In the genomic region with DNA sequence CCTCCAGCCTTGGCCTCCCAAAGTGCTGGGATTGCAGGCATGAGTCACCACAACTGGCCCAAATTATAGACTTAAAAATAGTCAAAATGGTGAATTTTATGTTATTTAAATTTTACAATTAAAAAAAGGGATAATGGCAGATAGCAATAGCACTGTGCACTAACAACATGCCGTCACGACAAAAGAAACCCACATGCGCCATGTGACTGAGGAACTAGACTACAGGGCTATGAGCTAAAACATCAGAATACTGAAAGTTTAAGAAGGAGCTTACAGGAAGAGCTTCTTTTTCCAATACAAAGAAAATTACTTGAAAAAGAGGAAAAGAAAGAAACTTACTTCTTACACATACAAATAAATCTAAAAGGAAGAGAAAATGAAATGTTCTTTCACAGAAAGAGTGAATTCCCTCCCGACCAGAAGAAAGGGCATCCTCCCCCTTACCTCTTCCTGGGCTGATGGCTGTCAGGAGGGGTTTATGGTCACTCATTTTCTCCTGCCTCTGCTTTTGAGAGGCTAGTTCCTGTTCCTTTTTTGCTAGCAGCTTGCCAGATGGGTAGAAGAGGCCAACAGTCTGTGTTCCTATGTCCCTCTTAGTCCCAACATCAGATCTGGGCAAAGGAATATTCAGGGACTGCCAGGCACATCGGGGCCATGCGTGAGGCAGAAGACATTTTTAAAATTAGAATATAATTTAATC, we compare ENCODE assay signal across 9 cellular contexts. TPM values are rescaled to one million over a fixed set of nuclear protein-coding genes. Genes with fewer than 3 reads are reported as not detected.
DNase-seq lines count a peak whose midpoint lies in the region; ATAC-seq and TF ChIP-seq lines count a peak whose summit lies in the region.
"Had no signal": no experiment of that assay in that cellular context is flagged by ENCODE, and none has a peak within 500 bp of the region (broad histone marks: within the 10 kb centered on the region; RNA-seq: fewer than 3 reads in every experiment).

No MANE protein-coding gene starts in this region.

- ATAC-seq in GM18498 (IDR thresholded peaks at IDR 0.05; ENCODE audit: unreplicated experiment), result peak; percentile 47
- ATAC-seq in HG02852 (IDR thresholded peaks at IDR 0.05; ENCODE audit: unreplicated experiment), result peak; percentile 34
- no peak for ATAC-seq in HG03039 (IDR thresholded peaks at IDR 0.05; ENCODE audit: unreplicated experiment)
- no peak for ATAC-seq in activated naive CD4-positive, alpha-beta T cell treated with anti-CD3 and anti-CD28 coated beads, Interleukin-2, amount 50 U/mL, for 72 hours

- no peaks in the 10 kb centered on the region for H3K36me3 ChIP-seq in OCI-LY1 (ENCODE audit: insufficient read depth, low read length)
- no peaks in the 10 kb centered on the region for H3K36me3 ChIP-seq in GM23248 (ENCODE audit: low read depth)

- H3K36me3 Mint-ChIP-seq in activated naive CD4-positive, alpha-beta T cell treated with anti-CD3 and anti-CD28 coated beads, Interleukin-2, amount 10 ng/mL, durations not matched to agents 7 days and 5 days, result no peaks in the 10 kb centered on the region
- H3K36me3 Mint-ChIP-seq in activated naive CD4-positive, alpha-beta T cell treated with anti-CD3 and anti-CD28 coated beads, Interleukin-2, amount 50 U/mL, for 72 hours, result no peaks in the 10 kb centered on the region

- CTCF ChIA-PET in activated naive CD4-positive, alpha-beta T cell treated with anti-CD3 and anti-CD28 coated beads, Interleukin-2, amount 10 ng/mL, durations not matched to agents 7 days and 5 days (lab: Charles Lee), result interaction anchor here (1.7 kb wide), 1 partner anchor 223 kb away, joined by 3 read pairs; no protein-coding TSS in a partner anchor

- H3K27ac ChIP-seq in OCI-LY1 (ENCODE audit: low read depth, low read length, poor library complexity, severe bottlenecking) (peak overlapping the region; percentile 78), GM23248 (no peak overlapping the region)

- WGBS in GM23248 (ENCODE audit: low coverage in 1 of 2, low lambda C conversion rate in 2 of 2, missing lambda C conversion rate in 2 of 2), 2 experiments, result 84 to 88% methylated on average over 6 of the region's 6 CpGs

- H3K9me3 ChIP-seq in OCI-LY1 (ENCODE audit: low read length), result no peaks in the 10 kb centered on the region
- H3K9me3 ChIP-seq in GM23248 (ENCODE audit: low read depth), result no peaks in the 10 kb centered on the region

- in situ Hi-C loops in GM23248 (cut with MboI), result loop anchor here (25.0 kb wide), 1 partner anchor 1250 kb away; no protein-coding TSS in a partner anchor

- H3K4me2 ChIP-seq in OCI-LY1 (ENCODE audit: low read length) (peak overlapping the region; percentile 83), GM23248 (ENCODE audit: unreplicated experiment) (no peak overlapping the region)

- H3K4me1 ChIP-seq in OCI-LY1 (ENCODE audit: insufficient read depth, low read length, severe bottlenecking) (peaks cover 36% of the 10 kb centered on the region), GM23248 (ENCODE audit: insufficient read depth) (no peaks in the 10 kb centered on the region)

- H3K27me3 ChIP-seq in OCI-LY1 (ENCODE audit: insufficient read depth, low read length), result no peaks in the 10 kb centered on the region
- H3K27me3 ChIP-seq in GM23248 (replicated peaks; ENCODE audit: insufficient read depth), result no peaks in the 10 kb centered on the region

- no peaks in the 10 kb centered on the region for H3F3A ChIP-seq in OCI-LY1 (ENCODE audit: insufficient read depth, low read length)
- no peaks in the 10 kb centered on the region for H3F3A ChIP-seq in GM23248 (ENCODE audit: insufficient read depth)

- H3K9ac ChIP-seq in OCI-LY1 (ENCODE audit: low read length) (peak overlapping the region; percentile 59), GM23248 (no peak overlapping the region)

- no peak overlapping the region for H3K4me3 Mint-ChIP-seq in activated naive CD4-positive, alpha-beta T cell treated with anti-CD3 and anti-CD28 coated beads, Interleukin-2, amount 10 ng/mL, durations not matched to agents 7 days and 5 days

- H3K4me3 ChIP-seq in OCI-LY1 (ENCODE audit: low read depth, low read length, poor library complexity, severe bottlenecking) (peak overlapping the region; percentile 60), GM23248 (no peak overlapping the region)

- DNase-seq in midbrain (lab: John Stamatoyannopoulos, UW) (peak; percentile 8), GM23248 (no peak)
- no peak for DNase-seq in activated naive CD4-positive, alpha-beta T cell treated with anti-CD3 and anti-CD28 coated beads, Interleukin-2, amount 10 ng/mL, durations not matched to agents 7 days and 5 days
- no peak for DNase-seq in activated naive CD4-positive, alpha-beta T cell treated with anti-CD3 and anti-CD28 coated beads, Interleukin-2, amount 50 U/mL, for 72 hours (ENCODE audit: low spot score in 2 of 2)
- DNase-seq: activated T-cell treated with anti-CD3 and anti-CD28 coated beads for 4 hours had no signal

- no peak for TF ChIP-seq CTCF in OCI-LY1 (IDR thresholded peaks at IDR 0.05; ENCODE audit: low read length)

- no peaks in the 10 kb centered on the region for H3K9me3 Mint-ChIP-seq in activated naive CD4-positive, alpha-beta T cell treated with anti-CD3 and anti-CD28 coated beads, Interleukin-2, amount 10 ng/mL, durations not matched to agents 7 days and 5 days
- no peaks in the 10 kb centered on the region for H3K9me3 Mint-ChIP-seq in activated naive CD4-positive, alpha-beta T cell treated with anti-CD3 and anti-CD28 coated beads, Interleukin-2, amount 50 U/mL, for 72 hours

- H3K79me2 ChIP-seq in OCI-LY1 (ENCODE audit: insufficient read depth, low read length) (no peaks in the 10 kb centered on the region), GM23248 (ENCODE audit: insufficient read depth) (no peaks in the 10 kb centered on the region)

- no peaks in the 10 kb centered on the region for H4K20me1 ChIP-seq in OCI-LY1 (ENCODE audit: insufficient read depth, low read length)
- no peaks in the 10 kb centered on the region for H4K20me1 ChIP-seq in GM23248 (ENCODE audit: insufficient read depth)

- no peaks in the 10 kb centered on the region for H3K27me3 Mint-ChIP-seq in activated naive CD4-positive, alpha-beta T cell treated with anti-CD3 and anti-CD28 coated beads, Interleukin-2, amount 10 ng/mL, durations not matched to agents 7 days and 5 days

- H3K9me2 ChIP-seq in OCI-LY1 (ENCODE audit: low read depth, low read length), result no peaks in the 10 kb centered on the region
- no peaks in the 10 kb centered on the region for H3K9me2 ChIP-seq in GM23248 (ENCODE audit: insufficient read depth)

- peaks cover 6% of the 10 kb centered on the region for H3K4me1 Mint-ChIP-seq in activated naive CD4-positive, alpha-beta T cell treated with anti-CD3 and anti-CD28 coated beads, Interleukin-2, amount 10 ng/mL, durations not matched to agents 7 days and 5 days

- H2AFZ ChIP-seq in OCI-LY1 (ENCODE audit: low read length) (peak overlapping the region; percentile 84), GM23248 (no peak overlapping the region)

- H3K27ac Mint-ChIP-seq in activated naive CD4-positive, alpha-beta T cell treated with anti-CD3 and anti-CD28 coated beads, Interleukin-2, amount 10 ng/mL, durations not matched to agents 7 days and 5 days, result no peak overlapping the region
- peak overlapping the region in 1 of 2 donors; percentile 57 for H3K27ac Mint-ChIP-seq in activated naive CD4-positive, alpha-beta T cell treated with anti-CD3 and anti-CD28 coated beads, Interleukin-2, amount 50 U/mL, for 72 hours

RNA-seq across cellular contexts. Expression of gene DZANK1, which starts 54.5 kb away (rescaled TPM):
- 1.2 and 3.4 TPM in 2 replicates for total RNA-seq in GM23248 (2014; rRNA removed; shearing (Covaris generic))
- 1.6 TPM in 2 replicates for polyA plus RNA-seq in GM23248 (2016; fragmentation: Nextera tagmentation; extraction: Ambion mirVana)
- 1 to 10 TPM; 1.3 to 2.4 TPM for total RNA-seq in activated naive CD4-positive, alpha-beta T cell treated with anti-CD3 and anti-CD28 coated beads, Interleukin-2, amount 50 U/mL, for 72 hours

RNA-seq across cellular contexts. Expression of gene POLR3F, which starts 54.8 kb away (rescaled TPM):
- 11.2 and 12.9 TPM in 2 replicates for total RNA-seq in GM23248 (2014; rRNA removed; shearing (Covaris generic))
- polyA plus RNA-seq in GM23248 (2016; fragmentation: Nextera tagmentation; extraction: Ambion mirVana), result 11.3 and 12.4 TPM in 2 replicates
- 1 to 10 TPM; 2.9 to 9.0 TPM for total RNA-seq in activated naive CD4-positive, alpha-beta T cell treated with anti-CD3 and anti-CD28 coated beads, Interleukin-2, amount 50 U/mL, for 72 hours

Comparison
In these comparisons a context has a peak if more than half of its experiments do, and no peak if none do; other contexts are left out.
1. ATAC-seq: peak in GM18498 (single experiment) and HG02852 (single experiment); none in HG03039 (single experiment) and activated naive CD4-positive, alpha-beta T cell treated with anti-CD3 and anti-CD28 coated beads, Interleukin-2, amount 50 U/mL, for 72 hours (0 of 2).